In the genomic region with DNA sequence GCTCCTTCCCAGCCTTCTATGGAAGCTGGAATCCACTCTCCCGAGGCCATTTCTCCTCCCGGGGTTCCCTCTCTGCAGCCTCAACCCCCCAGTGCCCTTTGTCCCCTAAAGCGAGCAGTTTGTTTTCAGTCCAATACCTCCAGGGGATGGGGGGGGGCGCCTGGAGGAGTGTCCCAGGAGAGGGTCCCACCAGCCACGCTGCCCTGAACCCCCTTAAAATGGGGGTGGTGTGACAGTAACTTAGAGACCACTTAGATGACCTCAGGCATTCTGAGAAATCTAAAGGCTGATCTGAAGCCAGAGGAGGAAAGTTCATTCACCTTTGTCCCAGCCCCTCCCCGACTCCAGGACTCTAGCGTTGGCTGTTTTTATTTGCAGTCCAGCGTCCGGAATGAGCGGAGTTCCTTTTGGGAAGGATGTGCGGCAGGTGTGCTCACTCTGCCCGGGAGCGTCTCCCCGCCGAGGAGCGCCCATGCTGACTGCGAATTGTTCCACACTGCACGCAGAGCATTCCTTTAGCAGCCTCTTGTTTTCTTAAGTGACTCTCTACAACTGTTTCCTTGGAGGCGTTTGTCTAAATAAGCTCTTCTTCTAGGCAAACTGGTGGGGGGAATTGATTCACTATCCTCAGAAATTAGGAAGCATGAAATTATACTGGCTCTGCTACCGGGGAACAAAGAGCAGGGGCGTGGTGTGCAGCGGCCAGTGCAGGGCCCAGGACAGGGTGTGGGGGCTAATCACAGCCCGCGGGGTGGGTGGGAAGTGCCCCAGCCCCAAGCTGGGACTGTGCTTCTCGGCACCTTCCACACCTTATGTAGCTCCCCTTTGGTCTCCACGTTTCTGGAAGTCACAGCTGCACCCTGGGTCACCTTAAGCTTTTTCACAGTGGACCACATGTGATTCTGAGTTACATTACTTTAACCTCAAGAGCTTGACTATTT, we compare ENCODE assay signal across 9 cellular contexts. TPM values are rescaled to one million over a fixed set of nuclear protein-coding genes. Genes with fewer than 3 reads are reported as not detected.
A peak's percentile ranks its signal among the peaks of the same experiment; 100 is the strongest.
DNase-seq lines count a peak whose midpoint lies in the region; ATAC-seq and TF ChIP-seq lines count a peak whose summit lies in the region.
"Had no signal": no experiment of that assay in that cellular context is flagged by ENCODE, and none has a peak within 500 bp of the region (broad histone marks: within the 10 kb centered on the region; RNA-seq: fewer than 3 reads in every experiment).

No MANE protein-coding gene starts in this region.

- H3K9ac ChIP-seq in duodenal mucosa (ENCODE audit: low read depth in 1 of 2, low read length in 2 of 2): peak overlapping the region in 1 of 2 donors; percentile 49
- H3K9ac ChIP-seq in mucosa of rectum (ENCODE audit: low read depth in 1 of 2, low read length in 2 of 2): peak overlapping the region in 1 of 2 donors; percentile 23

- ATAC-seq in GM18517 (IDR thresholded peaks at IDR 0.05; ENCODE audit: unreplicated experiment) (no peak), GM21737 (IDR thresholded peaks at IDR 0.05; ENCODE audit: unreplicated experiment) (no peak)
- ATAC-seq: activated CD4-positive, CD25-positive, alpha-beta regulatory T cell treated with anti-CD3 and anti-CD28 coated beads, Interleukin-2, amount 50 U/mL, for 24 hours had no signal

- H3K9me3 ChIP-seq in duodenal mucosa (ENCODE audit: control insufficient read depth in 1 of 2, low read length in 2 of 2): no peaks in the 10 kb centered on the region
- H3K9me3 ChIP-seq in mucosa of rectum (ENCODE audit: control insufficient read depth in 2 of 2, low read length in 2 of 2): no peaks in the 10 kb centered on the region

- peaks cover 3% of the 10 kb centered on the region for H3K36me3 Mint-ChIP-seq in type B pancreatic cell

- H3K4me1 ChIP-seq in duodenal mucosa (ENCODE audit: control insufficient read depth in 1 of 2, insufficient read depth in 2 of 2, low read length in 2 of 2) (peaks cover 54 to 56% of the 10 kb centered on the region in 2 donors), mucosa of rectum (ENCODE audit: control insufficient read depth in 2 of 2, insufficient read depth in 2 of 2, low read length in 2 of 2) (peaks cover 14 to 22% of the 10 kb centered on the region in 2 donors)

- peak overlapping the region; percentile 31 for H3K4me3 Mint-ChIP-seq in type B pancreatic cell

- peak overlapping the region; percentile 79 for H3K27ac Mint-ChIP-seq in type B pancreatic cell

- DNase-seq in NCI-H69 (lab: John Stamatoyannopoulos, UW) (peak; percentile 70), type B pancreatic cell (ENCODE audit: extremely low spot score, unreplicated experiment) (no peak), A172 (ENCODE audit: low spot score) (no peak), cerebellar nuclear complex (lab: John Stamatoyannopoulos, UW) (no peak)

- H3K4me3 ChIP-seq in duodenal mucosa (ENCODE audit: low read depth in 1 of 2, low read length in 2 of 2): peak overlapping the region; percentile 52 to 63
- peak overlapping the region; percentile 46 to 60 for H3K4me3 ChIP-seq in mucosa of rectum (ENCODE audit: low read length in 2 of 2)

- H3K27me3 ChIP-seq in duodenal mucosa (ENCODE audit: control insufficient read depth in 1 of 2, insufficient read depth in 2 of 2, low read length in 2 of 2): no peaks in the 10 kb centered on the region
- H3K27me3 ChIP-seq in mucosa of rectum (ENCODE audit: control insufficient read depth in 2 of 2, insufficient read depth in 2 of 2, low read length in 2 of 2): no peaks in the 10 kb centered on the region

- H3K4me1 Mint-ChIP-seq in type B pancreatic cell (ENCODE audit: unreplicated experiment): peaks cover 46% of the 10 kb centered on the region

- H3K9me3 Mint-ChIP-seq in type B pancreatic cell: no peaks in the 10 kb centered on the region

- H3K36me3 ChIP-seq in duodenal mucosa (ENCODE audit: control insufficient read depth in 1 of 2, insufficient read depth in 2 of 2, low read length in 2 of 2) (no peaks in the 10 kb centered on the region), mucosa of rectum (ENCODE audit: control insufficient read depth in 2 of 2, insufficient read depth in 2 of 2, low read length in 2 of 2) (no peaks in the 10 kb centered on the region)

- H3K27ac ChIP-seq in duodenal mucosa (ENCODE audit: low read depth, low read length) (peak overlapping the region; percentile 64), mucosa of rectum (ENCODE audit: low read depth in 2 of 2, low read length in 2 of 2) (peak overlapping the region; percentile 72 to 82)

- no peak for TF ChIP-seq CTCF in type B pancreatic cell (conservative IDR thresholded peaks at IDR 0.05)

- peaks cover 3% of the 10 kb centered on the region for H3K27me3 Mint-ChIP-seq in type B pancreatic cell

RNA-seq across cellular contexts. Expression of gene SYPL1, which starts 46.3 kb away (rescaled TPM):
- 59.0 and 83.6 TPM in 2 replicates for total RNA-seq in type B pancreatic cell (ENCODE audit: low replicate concordance)
- total RNA-seq in A172 (2014; rRNA removed; shearing (Covaris generic)): 73.0 and 81.7 TPM in 2 replicates
